Comparison of ENCODE assay signal across 8 cellular contexts in genomic region chr1:232012773-232013386, GRCh38.
DNase-seq lines count a peak whose midpoint lies in the region; TF ChIP-seq lines count a peak whose summit lies in the region.

No MANE protein-coding gene starts in this region.

- no peaks in the 10 kb centered on the region for H3K27me3 ChIP-seq in endodermal cell (ENCODE audit: control insufficient read depth, insufficient read depth, low read length, poor library complexity, severe bottlenecking)

- peak; percentile 96 for DNase-seq in DMS79 treated with DMSO at 0.1 percent for 48 hours (lab: John Stamatoyannopoulos, UW)
- peak; percentile 52 for DNase-seq in NCI-H510A treated with DMSO at 0.1 percent for 48 hours (lab: John Stamatoyannopoulos, UW)
- DNase-seq in fibroblast of pulmonary artery (ENCODE audit: low read depth): peak; percentile 92
- peak; percentile 62 for DNase-seq in pons (ENCODE audit: low spot score)
- no peak for DNase-seq in T-helper 9 cell
- DNase-seq in GM19238 (ENCODE audit: insufficient read length, low spot score): no peak
- no peak for DNase-seq in GM19240 (ENCODE audit: insufficient read length, low spot score)
- no peak for DNase-seq in endodermal cell

- no peak overlapping the region for H3K27ac Mint-ChIP-seq in endodermal cell

- 87 to 95% methylated on average over 7 to 10 of the region's 10 CpGs for WGBS in endodermal cell (ENCODE audit: insufficient coverage in 1 of 2, insufficient read length in 1 of 2), 2 experiments

- H3K4me1 ChIP-seq in endodermal cell (ENCODE audit: control insufficient read depth, insufficient read depth, low read length): peaks cover 3% of the 10 kb centered on the region

- TF ChIP-seq CTCF in fibroblast of pulmonary artery (IDR thresholded peaks at IDR 0.05; ENCODE audit: low read length, missing control alignments) (no peak), endodermal cell (conservative IDR thresholded peaks at IDR 0.05) (no peak)

- no peak overlapping the region for H3K4me3 Mint-ChIP-seq in endodermal cell

- peaks cover 43% of the 10 kb centered on the region for H3K4me1 Mint-ChIP-seq in endodermal cell

- no peak overlapping the region for H3K27ac ChIP-seq in endodermal cell (ENCODE audit: low read depth, low read length)

- no peaks in the 10 kb centered on the region for H3K27me3 Mint-ChIP-seq in endodermal cell (ENCODE audit: insufficient read depth)

- H3K4me3 ChIP-seq in fibroblast of pulmonary artery (replicated peaks; ENCODE audit: low read depth, low read length) (peak overlapping the region; percentile 38), endodermal cell (ENCODE audit: low read length) (no peak overlapping the region)

- H3K36me3 ChIP-seq in endodermal cell (ENCODE audit: control insufficient read depth, insufficient read depth, low read length): no peaks in the 10 kb centered on the region

- H3K9ac ChIP-seq in endodermal cell (ENCODE audit: extremely low read depth, low read length, poor library complexity, severe bottlenecking): no peak overlapping the region

- no peaks in the 10 kb centered on the region for H3K9me3 Mint-ChIP-seq in endodermal cell

- no peaks in the 10 kb centered on the region for H3K9me3 ChIP-seq in endodermal cell (ENCODE audit: control insufficient read depth, low read length)

- no peaks in the 10 kb centered on the region for H3K36me3 Mint-ChIP-seq in endodermal cell (ENCODE audit: low read depth)

Comparison
In these comparisons a context has a peak if more than half of its experiments do, and no peak if none do; other contexts are left out.
1. DNase-seq: peak in DMS79 treated with DMSO at 0.1 percent for 48 hours (single experiment), NCI-H510A treated with DMSO at 0.1 percent for 48 hours (single experiment), fibroblast of pulmonary artery (single experiment) and pons (single experiment); none in T-helper 9 cell (single experiment), GM19238 (single experiment), GM19240 (single experiment) and endodermal cell (single experiment).